9 cellular contexts compared by ENCODE assay signal in genomic region chr4:165328101-165328425, GRCh38. TPM values are rescaled to one million over a fixed set of nuclear protein-coding genes. Genes with fewer than 3 reads are reported as not detected.
DNase-seq lines count a peak whose midpoint lies in the region; ATAC-seq, FAIRE-seq and TF ChIP-seq lines count a peak whose summit lies in the region.
"Had no signal": no experiment of that assay in that cellular context is flagged by ENCODE, and none has a peak within 500 bp of the region (broad histone marks: within the 10 kb centered on the region; RNA-seq: fewer than 3 reads in every experiment).

No MANE protein-coding gene starts in this region.

- no peaks in the 10 kb centered on the region for H3K9me3 ChIP-seq in BE2C
- H3K9me3 ChIP-seq in breast epithelium: no peaks in the 10 kb centered on the region
- no peaks in the 10 kb centered on the region for H3K9me3 ChIP-seq in mucosa of descending colon

- intact Hi-C loops in breast epithelium (cut with DNase I; ENCODE audit: low total_unique reads): loop anchor here (10.0 kb wide), 1 partner anchor 123 kb away; the partner anchor contains the start of gene KLHL2
- intact Hi-C loops in mucosa of descending colon (cut with DNase I, micrococcal nuclease): no loop called here

- TF ChIP-seq CTCF in BE2C (IDR thresholded peaks at IDR 0.05; ENCODE audit: low read depth, low read length) (no peak), breast epithelium (IDR thresholded peaks at IDR 0.05) (no peak), mucosa of descending colon (IDR thresholded peaks at IDR 0.05) (no peak), D721Med (IDR thresholded peaks at IDR 0.05; ENCODE audit: insufficient read depth, missing control alignments) (no peak)

- DNase-seq in BE2C (no peak), breast epithelium (ENCODE audit: low spot score in 2 of 2) (no peak), mucosa of descending colon (peak in 1 of 3 donors; percentile 10), KG1 (lab: John Stamatoyannopoulos, UW) (no peak), D721Med (ENCODE audit: insufficient read length, low spot score) (no peak), putamen (ENCODE audit: low spot score) (no peak)
- DNase-seq: activated naive CD4-positive, alpha-beta T cell treated with anti-CD3 and anti-CD28 coated beads for 36 hours had no signal

- no peak for TF ChIP-seq POLR2A in breast epithelium (IDR thresholded peaks at IDR 0.05)

- H3K27ac ChIP-seq in breast epithelium: peak overlapping the region; percentile 89 to 92

- H3K4me1 ChIP-seq in BE2C (no peaks in the 10 kb centered on the region), breast epithelium (peaks cover 0 to 4% of the 10 kb centered on the region in 2 donors), mucosa of descending colon (ENCODE audit: low read depth) (peaks cover 4% of the 10 kb centered on the region)

- ATAC-seq in HG03159 (IDR thresholded peaks at IDR 0.05; ENCODE audit: unreplicated experiment) (peak; percentile 0), mucosa of descending colon (peak; percentile 2), GM18502 (IDR thresholded peaks at IDR 0.05; ENCODE audit: poor library complexity, unreplicated experiment) (no peak)

- H3K4me3 ChIP-seq in BE2C (ENCODE audit: low read depth, low read length) (peak overlapping the region; percentile 98), breast epithelium (peak overlapping the region; percentile 79 to 91 (median 91)), mucosa of descending colon (peak overlapping the region; percentile 74)

- H3K36me3 ChIP-seq in BE2C: peaks cover 3% of the 10 kb centered on the region; the same call in 1 of the 2 replicates
- no peaks in the 10 kb centered on the region for H3K36me3 ChIP-seq in breast epithelium
- H3K36me3 ChIP-seq in mucosa of descending colon (ENCODE audit: low read depth): no peaks in the 10 kb centered on the region

- FAIRE-seq in D721Med (lab: Jason Lieb, UNC): no peak

- H3K27me3 ChIP-seq in BE2C: no peaks in the 10 kb centered on the region
- no peaks in the 10 kb centered on the region for H3K27me3 ChIP-seq in breast epithelium

RNA-seq across cellular contexts. Expression of gene MSMO1, which starts 0.6 kb away (rescaled TPM):
- 14.8 TPM for polyA plus RNA-seq in BE2C (2012; ENCODE audit: insufficient read depth, insufficient read length, low read depth)
- total RNA-seq in breast epithelium (10 to 100 TPM; 11.8 to 35.3 (median 24.6) TPM), mucosa of descending colon (100 to 1,000 TPM in 2 of 3 donors, 10 to 100 TPM in 1; 41.1 to 123 (median 117) TPM)

RNA-seq across cellular contexts. Expression of gene CPE, which starts 50.7 kb away (rescaled TPM):
- 4.1 TPM for polyA plus RNA-seq in BE2C (2012; ENCODE audit: insufficient read depth, insufficient read length, low read depth)
- total RNA-seq in breast epithelium: 100 to 1,000 TPM; 106 to 129 (median 114) TPM
- total RNA-seq in mucosa of descending colon: 10 to 100 TPM; 26.3 to 39.9 (median 33.9) TPM
